Comparison of ENCODE assay signal across 26 cellular contexts in genomic region chr17:49490271-49490670, GRCh38. TPM values are rescaled to one million over a fixed set of nuclear protein-coding genes. Genes with fewer than 3 reads are reported as not detected.
"Had no signal": no experiment of that assay in that cellular context is flagged by ENCODE, and none has a peak within 500 bp of the region (broad histone marks: within the 10 kb centered on the region; RNA-seq: fewer than 3 reads in every experiment).

No MANE protein-coding gene starts in this region.

- H3K4me3 Mint-ChIP-seq: activated B cell treated with CpG ODN at 0.5 μM for 24 hours; activated CD4-positive, alpha-beta memory T cell treated with anti-CD3 and anti-CD28 coated beads for 36 hours; activated CD4-positive, alpha-beta T cell treated with anti-CD3 and anti-CD28 coated beads, Interleukin-2, amount 10 ng/mL, durations not matched to agents 7 days and 5 days; activated naive CD4-positive, alpha-beta T cell treated with anti-CD3 and anti-CD28 coated beads, Interleukin-2, amount 10 ng/mL, durations not matched to agents 7 days and 5 days; activated naive CD8-positive, alpha-beta T cell treated with anti-CD3 and anti-CD28 coated beads, Interleukin-2, amount 10 ng/mL, durations not matched to agents 7 days and 5 days; activated T-helper 17 cell treated with anti-CD3 and anti-CD28 coated beads, Interleukin-2, amount 50 U/mL, for 72 hours; central memory CD8-positive, alpha-beta T cell; T-helper 17 cell had no signal

- H3K4me1 Mint-ChIP-seq: activated T-helper 17 cell treated with anti-CD3 and anti-CD28 coated beads, Interleukin-2, amount 50 U/mL, for 72 hours had no signal

- H3K36me3 Mint-ChIP-seq: activated CD4-positive, alpha-beta memory T cell treated with anti-CD3 and anti-CD28 coated beads for 36 hours; activated naive CD4-positive, alpha-beta T cell treated with anti-CD3 and anti-CD28 coated beads, Interleukin-2, amount 10 ng/mL, durations not matched to agents 7 days and 5 days; activated naive CD8-positive, alpha-beta T cell treated with anti-CD3 and anti-CD28 coated beads, Interleukin-2, amount 10 ng/mL, durations not matched to agents 7 days and 5 days had no signal

- H3K9me3 Mint-ChIP-seq: activated B cell treated with CpG ODN at 0.5 μM for 24 hours; activated CD4-positive, alpha-beta memory T cell treated with anti-CD3 and anti-CD28 coated beads for 36 hours; activated CD4-positive, alpha-beta T cell treated with anti-CD3 and anti-CD28 coated beads, Interleukin-2, amount 10 ng/mL, durations not matched to agents 7 days and 5 days; activated naive CD4-positive, alpha-beta T cell treated with anti-CD3 and anti-CD28 coated beads, Interleukin-2, amount 10 ng/mL, durations not matched to agents 7 days and 5 days; activated naive CD8-positive, alpha-beta T cell treated with anti-CD3 and anti-CD28 coated beads, Interleukin-2, amount 10 ng/mL, durations not matched to agents 7 days and 5 days; activated T-helper 17 cell treated with anti-CD3 and anti-CD28 coated beads, Interleukin-2, amount 50 U/mL, for 72 hours; central memory CD8-positive, alpha-beta T cell had no signal

- ATAC-seq: activated T-helper 17 cell treated with anti-CD3 and anti-CD28 coated beads, Interleukin-2, amount 50 U/mL, for 72 hours; body of pancreas; K562; PC-3; T-helper 17 cell had no signal

- DNase-seq: activated B cell treated with CpG ODN at 0.5 μM for 24 hours; activated CD4-positive, alpha-beta memory T cell treated with anti-CD3 and anti-CD28 coated beads for 36 hours; activated CD4-positive, alpha-beta T cell treated with anti-CD3 and anti-CD28 coated beads for 1 hour; activated CD4-positive, alpha-beta T cell treated with anti-CD3 and anti-CD28 coated beads, Interleukin-2, amount 10 ng/mL, durations not matched to agents 7 days and 5 days; activated CD8-positive, alpha-beta memory T cell treated with anti-CD3 and anti-CD28 coated beads for 24 hours; activated gamma-delta T cell; activated naive CD4-positive, alpha-beta T cell treated with anti-CD3 and anti-CD28 coated beads, Interleukin-2, amount 10 ng/mL, durations not matched to agents 7 days and 5 days; activated naive CD8-positive, alpha-beta T cell treated with anti-CD3 and anti-CD28 coated beads, Interleukin-2, amount 10 ng/mL, durations not matched to agents 7 days and 5 days; activated T-cell treated with anti-CD3 and anti-CD28 coated beads, Interleukin-2, amount 50 U/mL, for 48 hours; aorta; body of pancreas; Karpas-422; NCI-H1105 treated with DMSO at 0.1 percent for 48 hours; NCI-H1436 treated with DMSO at 0.1 percent for 48 hours; NCI-H187; NCI-H2081; NCI-H345; NCI-H510A treated with DMSO at 0.1 percent for 48 hours; NCI-H774; PC-3; SHP77 treated with DMSO at 0.1 percent for 48 hours; T-helper 17 cell; T-helper 9 cell had no signal

- H3K27ac Mint-ChIP-seq: activated B cell treated with CpG ODN at 0.5 μM for 24 hours; activated CD4-positive, alpha-beta memory T cell treated with anti-CD3 and anti-CD28 coated beads for 36 hours; activated CD4-positive, alpha-beta T cell treated with anti-CD3 and anti-CD28 coated beads, Interleukin-2, amount 10 ng/mL, durations not matched to agents 7 days and 5 days; activated naive CD4-positive, alpha-beta T cell treated with anti-CD3 and anti-CD28 coated beads, Interleukin-2, amount 10 ng/mL, durations not matched to agents 7 days and 5 days; activated naive CD8-positive, alpha-beta T cell treated with anti-CD3 and anti-CD28 coated beads, Interleukin-2, amount 10 ng/mL, durations not matched to agents 7 days and 5 days; activated T-helper 17 cell treated with anti-CD3 and anti-CD28 coated beads, Interleukin-2, amount 50 U/mL, for 72 hours; T-helper 17 cell had no signal

RNA-seq across cellular contexts. Expression of gene NGFR, which starts 4.8 kb away (rescaled TPM):
- total RNA-seq: PC-3 had no signal
